17 cellular contexts compared by ENCODE assay signal in the genomic region with DNA sequence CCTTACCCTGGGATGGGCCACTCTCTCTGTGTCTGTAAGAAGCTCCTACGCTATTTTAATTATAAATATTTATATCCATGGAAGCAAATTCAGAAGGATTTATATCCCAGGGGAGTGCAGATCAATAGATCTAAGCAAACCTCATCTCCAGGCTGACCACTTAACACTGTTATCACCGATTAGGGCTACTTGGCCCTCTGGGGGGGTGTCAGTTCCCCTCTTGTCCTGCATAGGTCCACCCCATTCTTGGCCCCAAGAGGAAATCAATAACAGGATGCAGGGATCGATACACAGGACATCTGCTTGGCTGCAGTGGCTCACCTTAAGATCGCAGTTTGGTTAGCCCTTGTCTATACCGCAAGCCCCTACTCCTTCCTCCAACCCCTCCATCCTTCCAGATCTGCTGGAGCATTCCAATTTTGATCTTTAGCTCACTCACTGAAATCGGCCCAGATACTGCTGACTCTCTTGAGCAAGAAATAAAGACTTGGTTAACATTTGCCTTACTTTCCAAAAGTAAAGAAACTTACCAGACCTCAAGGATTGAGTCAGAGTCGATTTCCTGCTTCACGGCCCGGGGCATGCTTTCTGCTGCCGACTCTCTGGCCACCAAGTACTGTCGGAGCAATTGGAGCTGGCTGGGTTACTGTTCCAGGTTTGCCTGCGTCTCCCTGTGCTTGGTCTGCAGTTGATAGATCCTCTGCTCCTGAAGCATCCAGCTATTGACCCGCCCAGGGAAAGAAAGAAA.
DNase-seq lines count a peak whose midpoint lies in the region; TF ChIP-seq lines count a peak whose summit lies in the region.
"Had no signal": no experiment of that assay in that cellular context is flagged by ENCODE, and none has a peak within 500 bp of the region (broad histone marks: within the 10 kb centered on the region; RNA-seq: fewer than 3 reads in every experiment).

No MANE protein-coding gene starts in this region.

- peak overlapping the region; percentile 28 for H3K14ac ChIP-seq in trophoblast cell (ENCODE audit: low read length)

- no peak overlapping the region for H3K23ac ChIP-seq in trophoblast cell (ENCODE audit: low read length)

- H3K79me2 ChIP-seq in trophoblast cell (ENCODE audit: control insufficient read depth, insufficient read depth, low read length, poor library complexity), result no peaks in the 10 kb centered on the region

- H3K4me2 ChIP-seq in trophoblast cell (ENCODE audit: low read length), result no peak overlapping the region

- in situ Hi-C loops in GM13976 (cut with MboI; ENCODE audit: low sequenced_read_pairs, unreplicated experiment), result no loop called here

- H3K4me3 ChIP-seq in choroid plexus epithelial cell (ENCODE audit: low read depth, low read length) (no peak overlapping the region), trophoblast cell (ENCODE audit: low read depth, low read length) (no peak overlapping the region)

- no peaks in the 10 kb centered on the region for H3K27me3 ChIP-seq in trophoblast cell (ENCODE audit: insufficient read depth, low read length)

- DNase-seq in ELF-1 (ENCODE audit: low read depth, low spot score), result peak; percentile 18
- DNase-seq in RPMI7951 (ENCODE audit: low read depth), result peak; percentile 81
- DNase-seq in choroid plexus epithelial cell (ENCODE audit: low read depth), result peak; percentile 48
- no peak for DNase-seq in trophoblast cell
- DNase-seq in GM13976 (ENCODE audit: low spot score), result no peak
- no peak for DNase-seq in DMS79 treated with DMSO at 0.1 percent for 48 hours (lab: John Stamatoyannopoulos, UW)
- DNase-seq in NCI-H1105 (lab: John Stamatoyannopoulos, UW), result no peak
- no peak for DNase-seq in D341Med (ENCODE audit: low spot score)
- DNase-seq: Calu3; CD4-positive, alpha-beta T cell; DMS79; H7; Kasumi-1; NCI-H146; NCI-H446; NCI-H774; SIG-M5 had no signal

- H2AK5ac ChIP-seq in trophoblast cell (ENCODE audit: low read length), result no peak overlapping the region

- H3K79me1 ChIP-seq in trophoblast cell (ENCODE audit: low read length), result no peaks in the 10 kb centered on the region

- peaks cover 7 to 11% of the 10 kb centered on the region in 2 experiments for H3K4me1 ChIP-seq in trophoblast cell (ENCODE audit: control insufficient read depth in 1 of 2, insufficient read depth in 2 of 2, low read length in 2 of 2)

- H2AFZ ChIP-seq in trophoblast cell (ENCODE audit: insufficient read depth, low read length, poor library complexity), result no peak overlapping the region

- H3K27ac ChIP-seq in trophoblast cell (ENCODE audit: low read depth, low read length), result peak overlapping the region; percentile 27

- no CpG with 5 or more reads among the region's 13 CpGs for WGBS in trophoblast cell (ENCODE audit: extremely low coverage, insufficient coverage, insufficient read length)

- TF ChIP-seq CTCF in choroid plexus epithelial cell (conservative IDR thresholded peaks at IDR 0.05; ENCODE audit: low read depth, low read length), result no peak
- TF ChIP-seq CTCF in GM13976 (IDR thresholded peaks at IDR 0.05; ENCODE audit: borderline replicate concordance, control extremely low read depth, extremely low read depth, insufficient read depth, missing control alignments), result no peak

- no peak overlapping the region for H4K91ac ChIP-seq in trophoblast cell (ENCODE audit: low read depth, low read length)

- no peak overlapping the region for H3K4ac ChIP-seq in trophoblast cell (ENCODE audit: low read depth, low read length)

- H2BK120ac ChIP-seq in trophoblast cell (ENCODE audit: insufficient read depth, low read length, poor library complexity), result no peak overlapping the region

- no peak overlapping the region for H3K18ac ChIP-seq in trophoblast cell (ENCODE audit: low read length)

- H4K12ac ChIP-seq in trophoblast cell (ENCODE audit: low read depth, low read length), result no peak overlapping the region

- H3K9ac ChIP-seq in trophoblast cell (ENCODE audit: low read length), result no peak overlapping the region

- H4K8ac ChIP-seq in trophoblast cell (ENCODE audit: low read depth, low read length), result no peak overlapping the region

- H2BK12ac ChIP-seq in trophoblast cell (ENCODE audit: low read length), result peak overlapping the region; percentile 14

- no peaks in the 10 kb centered on the region for H3K36me3 ChIP-seq in trophoblast cell (ENCODE audit: control insufficient read depth in 1 of 2, insufficient read depth in 2 of 2, low read length in 2 of 2)

- no peak overlapping the region for H2BK5ac ChIP-seq in trophoblast cell (ENCODE audit: low read depth, low read length, poor library complexity)

- no peaks in the 10 kb centered on the region for H3K9me3 ChIP-seq in trophoblast cell (ENCODE audit: insufficient read depth, low read depth, low read length)

Comparison
In these comparisons a context has a peak if more than half of its experiments do, and no peak if none do; other contexts are left out.
1. DNase-seq: peak in ELF-1 (single experiment), RPMI7951 (single experiment) and choroid plexus epithelial cell (single experiment); none in trophoblast cell (0 of 2), GM13976 (single experiment), DMS79 treated with DMSO at 0.1 percent for 48 hours (single experiment), NCI-H1105 (single experiment) and D341Med (single experiment).